Comparison of ENCODE assay signal across 1 cellular context in the genomic region with DNA sequence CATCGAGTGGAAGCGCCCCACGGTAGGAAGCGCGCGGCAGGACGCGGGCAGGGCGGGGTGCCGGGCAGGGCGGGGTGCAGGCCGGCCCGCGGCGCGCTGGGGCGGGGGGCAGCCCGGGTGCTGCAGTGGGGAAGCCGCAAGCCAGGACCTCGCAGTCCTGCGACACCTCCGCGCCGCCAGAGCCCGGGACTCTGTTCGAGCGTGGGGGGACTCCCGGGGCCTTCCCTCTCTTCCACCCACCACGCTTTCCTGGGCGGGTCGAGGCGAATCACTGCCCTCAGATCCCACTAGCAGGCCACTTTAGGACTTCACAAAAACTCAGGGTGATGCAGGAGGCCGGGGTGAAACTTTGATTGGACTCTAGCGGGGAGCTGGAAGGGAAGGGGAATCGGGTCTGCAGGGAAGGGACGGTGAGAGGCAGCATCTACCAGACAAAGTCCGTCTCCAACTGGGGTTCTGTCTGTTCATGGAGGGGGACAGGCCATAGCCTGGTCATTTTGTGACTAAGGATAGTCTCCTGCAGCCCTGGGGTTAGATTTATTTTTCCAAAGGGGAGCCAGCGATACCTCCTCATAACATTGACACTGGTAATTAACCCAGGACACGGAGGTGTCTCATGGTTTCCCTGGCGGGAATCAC.
A peak's percentile ranks its signal among the peaks of the same experiment; 100 is the strongest.
TF ChIP-seq lines count a peak whose summit lies in the region.

No MANE protein-coding gene starts in this region.

TF ChIP-seq in HEK293, 187 proteins besides CTCF, POLR2A, EP300 and RAD21 (continued from another document):
- TF ChIP-seq, protein P1, sequence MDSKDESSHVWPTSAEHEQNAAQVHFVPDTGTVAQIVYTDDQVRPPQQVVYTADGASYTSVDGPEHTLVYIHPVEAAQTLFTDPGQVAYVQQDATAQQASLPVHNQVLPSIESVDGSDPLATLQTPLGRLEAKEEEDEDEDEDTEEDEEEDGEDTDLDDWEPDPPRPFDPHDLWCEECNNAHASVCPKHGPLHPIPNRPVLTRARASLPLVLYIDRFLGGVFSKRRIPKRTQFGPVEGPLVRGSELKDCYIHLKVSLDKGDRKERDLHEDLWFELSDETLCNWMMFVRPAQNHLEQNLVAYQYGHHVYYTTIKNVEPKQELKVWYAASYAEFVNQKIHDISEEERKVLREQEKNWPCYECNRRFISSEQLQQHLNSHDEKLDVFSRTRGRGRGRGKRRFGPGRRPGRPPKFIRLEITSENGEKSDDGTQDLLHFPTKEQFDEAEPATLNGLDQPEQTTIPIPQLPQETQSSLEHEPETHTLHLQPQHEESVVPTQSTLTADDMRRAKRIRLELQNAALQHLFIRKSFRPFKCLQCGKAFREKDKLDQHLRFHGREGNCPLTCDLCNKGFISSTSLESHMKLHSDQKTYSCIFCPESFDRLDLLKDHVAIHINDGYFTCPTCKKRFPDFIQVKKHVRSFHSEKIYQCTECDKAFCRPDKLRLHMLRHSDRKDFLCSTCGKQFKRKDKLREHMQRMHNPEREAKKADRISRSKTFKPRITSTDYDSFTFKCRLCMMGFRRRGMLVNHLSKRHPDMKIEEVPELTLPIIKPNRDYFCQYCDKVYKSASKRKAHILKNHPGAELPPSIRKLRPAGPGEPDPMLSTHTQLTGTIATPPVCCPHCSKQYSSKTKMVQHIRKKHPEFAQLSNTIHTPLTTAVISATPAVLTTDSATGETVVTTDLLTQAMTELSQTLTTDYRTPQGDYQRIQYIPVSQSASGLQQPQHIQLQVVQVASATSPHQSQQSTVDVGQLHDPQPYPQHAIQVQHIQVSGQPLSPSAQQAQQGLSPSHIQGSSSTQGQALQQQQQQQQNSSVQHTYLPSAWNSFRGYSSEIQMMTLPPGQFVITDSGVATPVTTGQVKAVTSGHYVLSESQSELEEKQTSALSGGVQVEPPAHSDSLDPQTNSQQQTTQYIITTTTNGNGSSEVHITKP (tag by site-specific recombination; IDR thresholded peaks at IDR 0.05), result 0 out of 2 replicates have a peak, but pooled peaks have one; percentile 13
- 0 out of 2 replicates have a peak, but pooled peaks have one; percentile 9 for TF ChIP-seq HOXD13 (CRISPR knock-in tag; IDR thresholded peaks at IDR 0.05; ENCODE audit: borderline replicate concordance)
- TF ChIP-seq ZBTB20 (tag by site-specific recombination; IDR thresholded peaks at IDR 0.05), result peak; percentile 98
- TF ChIP-seq, protein P2, sequence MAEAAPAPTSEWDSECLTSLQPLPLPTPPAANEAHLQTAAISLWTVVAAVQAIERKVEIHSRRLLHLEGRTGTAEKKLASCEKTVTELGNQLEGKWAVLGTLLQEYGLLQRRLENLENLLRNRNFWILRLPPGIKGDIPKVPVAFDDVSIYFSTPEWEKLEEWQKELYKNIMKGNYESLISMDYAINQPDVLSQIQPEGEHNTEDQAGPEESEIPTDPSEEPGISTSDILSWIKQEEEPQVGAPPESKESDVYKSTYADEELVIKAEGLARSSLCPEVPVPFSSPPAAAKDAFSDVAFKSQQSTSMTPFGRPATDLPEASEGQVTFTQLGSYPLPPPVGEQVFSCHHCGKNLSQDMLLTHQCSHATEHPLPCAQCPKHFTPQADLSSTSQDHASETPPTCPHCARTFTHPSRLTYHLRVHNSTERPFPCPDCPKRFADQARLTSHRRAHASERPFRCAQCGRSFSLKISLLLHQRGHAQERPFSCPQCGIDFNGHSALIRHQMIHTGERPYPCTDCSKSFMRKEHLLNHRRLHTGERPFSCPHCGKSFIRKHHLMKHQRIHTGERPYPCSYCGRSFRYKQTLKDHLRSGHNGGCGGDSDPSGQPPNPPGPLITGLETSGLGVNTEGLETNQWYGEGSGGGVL (tag by site-specific recombination; IDR thresholded peaks at IDR 0.05), result peak; percentile 54; the same call in 1 of the 2 replicates
- no peak for TF ChIP-seq KLF9 (tag by site-specific recombination; IDR thresholded peaks at IDR 0.05; ENCODE audit: low read depth)
- TF ChIP-seq ZNF350 (tag by site-specific recombination; IDR thresholded peaks at IDR 0.05), result no peak
- 0 out of 2 replicates have a peak, but pooled peaks have one; percentile 5 for TF ChIP-seq ZBTB48 (tag by site-specific recombination; IDR thresholded peaks at IDR 0.05)
- peak; percentile 92 for TF ChIP-seq EGR2 (tag by site-specific recombination; IDR thresholded peaks at IDR 0.05; ENCODE audit: low read depth)
- peak; percentile 70 for TF ChIP-seq ZNF335 (tag by site-specific recombination; conservative IDR thresholded peaks at IDR 0.05)
- TF ChIP-seq KLF10 (tag by site-specific recombination; IDR thresholded peaks at IDR 0.05), result no peak
- peak; percentile 72 for TF ChIP-seq GLIS2 (tag by site-specific recombination; IDR thresholded peaks at IDR 0.05)
- no peak for TF ChIP-seq ZNF560 (tag by site-specific recombination; IDR thresholded peaks at IDR 0.05; ENCODE audit: borderline replicate concordance)
- TF ChIP-seq KLF7 (tag by site-specific recombination; IDR thresholded peaks at IDR 0.05; ENCODE audit: borderline replicate concordance), result 0 out of 2 replicates have a peak, but pooled peaks have one; percentile 0
